ENCODE assay signal across 26 cellular contexts in the genomic region with DNA sequence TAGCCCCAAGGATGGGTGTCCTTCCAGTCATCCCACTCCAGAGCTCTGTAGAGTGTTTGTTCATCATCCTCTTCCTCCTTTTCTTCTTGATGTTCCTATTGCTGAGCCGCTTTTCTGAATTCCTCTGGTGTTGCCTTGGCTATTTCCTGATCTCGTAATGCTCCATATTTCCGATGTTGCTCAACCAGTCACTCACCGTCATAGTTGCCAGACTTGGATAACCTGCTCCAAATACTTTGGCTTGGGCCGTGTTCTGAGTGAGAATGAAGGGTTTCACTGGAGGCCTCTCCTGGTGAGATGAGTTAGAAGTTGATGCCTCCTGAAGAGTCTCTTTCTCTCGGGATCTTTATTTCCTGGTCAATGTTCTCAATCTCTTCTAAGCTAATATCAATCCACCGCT. TPM values are rescaled to one million over a fixed set of nuclear protein-coding genes. Genes with fewer than 3 reads are reported as not detected.
DNase-seq lines count a peak whose midpoint lies in the region; ATAC-seq, FAIRE-seq and TF ChIP-seq lines count a peak whose summit lies in the region.
"Had no signal": no experiment of that assay in that cellular context is flagged by ENCODE, and none has a peak within 500 bp of the region (broad histone marks: within the 10 kb centered on the region; RNA-seq: fewer than 3 reads in every experiment).

No MANE protein-coding gene starts in this region.

- no peaks in the 10 kb centered on the region for H3K79me2 ChIP-seq in PC-9 (ENCODE audit: low read depth)

- peak overlapping the region; percentile 91 for H3K27ac ChIP-seq in PC-9
- H3K27ac ChIP-seq in esophagus muscularis mucosa (replicated peaks in 1 of 4), result no peak overlapping the region
- no peak overlapping the region for H3K27ac ChIP-seq in pancreas
- H3K27ac ChIP-seq: A549; BLaER1 treated with 17β-estradiol and CSF1 and Interleukin-3, amounts not matched to agents 10 nM and 100 nM had no signal

- BruUV-seq in PC-9 (replicated peaks; lab: Mats Ljungman, UMichigan), result no TSS peak

- H4K20me1 ChIP-seq in PC-9 (ENCODE audit: insufficient read depth), result no peaks in the 10 kb centered on the region
- H4K20me1 ChIP-seq: BLaER1 treated with 17β-estradiol and CSF1 and Interleukin-3, amounts not matched to agents 10 nM and 100 nM had no signal

- CTCF ChIA-PET in PC-9 (lab: Charles Lee), result interaction anchor here (0.6 kb wide), 1 partner anchor 35 kb away, joined by 5 read pairs; no protein-coding TSS in a partner anchor

- no peaks in the 10 kb centered on the region for H3K27me3 ChIP-seq in PC-9 (ENCODE audit: insufficient read depth, low read depth)
- no peaks in the 10 kb centered on the region for H3K27me3 ChIP-seq in bronchial epithelial cell (ENCODE audit: control insufficient read depth, insufficient read depth, low read length)
- H3K27me3 ChIP-seq in esophagus muscularis mucosa, result no peaks in the 10 kb centered on the region
- H3K27me3 ChIP-seq in pancreas, result no peaks in the 10 kb centered on the region
- H3K27me3 ChIP-seq: BE2C; BLaER1 treated with 17β-estradiol and CSF1 and Interleukin-3, amounts not matched to agents 10 nM and 100 nM had no signal

- H3K9me3 Mint-ChIP-seq in IgD-negative memory B cell (no peaks in the 10 kb centered on the region), endothelial cell (ENCODE audit: unreplicated experiment) (no peaks in the 10 kb centered on the region)
- H3K9me3 Mint-ChIP-seq in activated CD4-positive, alpha-beta T cell treated with anti-CD3 and anti-CD28 coated beads, Interleukin-2, amount 10 ng/mL, durations not matched to agents 24 days and 14 days, result no peaks in the 10 kb centered on the region
- H3K9me3 Mint-ChIP-seq: CD4-positive, alpha-beta T cell; CD8-positive, alpha-beta memory T cell; HFFc6 had no signal

- no peak for TF ChIP-seq EP300 in esophagus muscularis mucosa (IDR thresholded peaks at IDR 0.05)

- H2AFZ ChIP-seq in PC-9, result peak overlapping the region; percentile 97

- peaks cover 29% of the 10 kb centered on the region for H3K4me1 ChIP-seq in PC-9 (replicated peaks; ENCODE audit: insufficient read depth)
- H3K4me1 ChIP-seq in esophagus muscularis mucosa, result no peaks in the 10 kb centered on the region
- H3K4me1 ChIP-seq in pancreas, result no peaks in the 10 kb centered on the region
- H3K4me1 ChIP-seq: A549, BE2C, HAP-1 had no signal

- peak overlapping the region; percentile 57 for H3K4me3 ChIP-seq in PC-9
- no peak overlapping the region for H3K4me3 ChIP-seq in bronchial epithelial cell (ENCODE audit: low read depth, low read length)
- no peak overlapping the region for H3K4me3 ChIP-seq in esophagus muscularis mucosa
- H3K4me3 ChIP-seq in pancreas, result no peak overlapping the region
- H3K4me3 ChIP-seq: A549; BLaER1 treated with 17β-estradiol and CSF1 and Interleukin-3, amounts not matched to agents 10 nM and 100 nM; GM12878; HAP-1 had no signal

- H3K27me3 Mint-ChIP-seq in IgD-negative memory B cell, result peaks cover 7% of the 10 kb centered on the region
- H3K27me3 Mint-ChIP-seq in endothelial cell (ENCODE audit: unreplicated experiment), result peaks cover 2% of the 10 kb centered on the region
- peaks cover 21% of the 10 kb centered on the region for H3K27me3 Mint-ChIP-seq in activated CD4-positive, alpha-beta T cell treated with anti-CD3 and anti-CD28 coated beads, Interleukin-2, amount 10 ng/mL, durations not matched to agents 24 days and 14 days

- WGBS in esophagus muscularis mucosa, result 91% methylated on average over 7 of the region's 7 CpGs
- 85 to 93% methylated on average over 7 of the region's 7 CpGs for WGBS in pancreas, 2 donors

- H3K27ac Mint-ChIP-seq in IgD-negative memory B cell (peak overlapping the region in 2 of 3 donors; percentile 1 to 3), endothelial cell (ENCODE audit: unreplicated experiment) (no peak overlapping the region)
- H3K27ac Mint-ChIP-seq in activated CD4-positive, alpha-beta T cell treated with anti-CD3 and anti-CD28 coated beads, Interleukin-2, amount 10 ng/mL, durations not matched to agents 24 days and 14 days, result no peak overlapping the region
- H3K27ac Mint-ChIP-seq: CD4-positive, alpha-beta T cell; HFFc6 had no signal

- H3K4me3 Mint-ChIP-seq in IgD-negative memory B cell, result no peak overlapping the region
- H3K4me3 Mint-ChIP-seq in endothelial cell (ENCODE audit: unreplicated experiment), result no peak overlapping the region
- H3K4me3 Mint-ChIP-seq in activated CD4-positive, alpha-beta T cell treated with anti-CD3 and anti-CD28 coated beads, Interleukin-2, amount 10 ng/mL, durations not matched to agents 24 days and 14 days, result no peak overlapping the region
- H3K4me3 Mint-ChIP-seq: CD14-positive monocyte; CD4-positive, alpha-beta T cell; CD8-positive, alpha-beta memory T cell; HFFc6 had no signal

- no peak for TF ChIP-seq POLR2A in esophagus muscularis mucosa (IDR thresholded peaks at IDR 0.05; ENCODE audit: low read depth)

- DNase-seq in PC-9 (peak; percentile 48 to 88), bronchial epithelial cell (ENCODE audit: low read depth) (no peak), esophagus muscularis mucosa (ENCODE audit: extremely low spot score) (peak; percentile 57), endothelial cell (ENCODE audit: low spot score) (no peak), pancreas (no peak)
- no peak for DNase-seq in activated CD4-positive, alpha-beta T cell treated with anti-CD3 and anti-CD28 coated beads, Interleukin-2, amount 10 ng/mL, durations not matched to agents 24 days and 14 days
- DNase-seq: 8988T; ACHN; AML-193; BE2C; CD4-positive, alpha-beta T cell; CD8-positive, alpha-beta memory T cell; DMS 273 treated with DMSO at 0.1 percent for 48 hours; EL; GDM1; GOT3; HFFc6 had no signal

- peak overlapping the region; percentile 95 for H3K4me2 ChIP-seq in PC-9
- H3K4me2 ChIP-seq: A549; BLaER1 treated with 17β-estradiol and CSF1 and Interleukin-3, amounts not matched to agents 10 nM and 100 nM had no signal

- H3K36me3 Mint-ChIP-seq in IgD-negative memory B cell, result peaks cover 2% of the 10 kb centered on the region
- no peaks in the 10 kb centered on the region for H3K36me3 Mint-ChIP-seq in endothelial cell (ENCODE audit: low read depth, unreplicated experiment)
- no peaks in the 10 kb centered on the region for H3K36me3 Mint-ChIP-seq in activated CD4-positive, alpha-beta T cell treated with anti-CD3 and anti-CD28 coated beads, Interleukin-2, amount 10 ng/mL, durations not matched to agents 24 days and 14 days (ENCODE audit: low read depth)
- H3K36me3 Mint-ChIP-seq: CD14-positive monocyte had no signal

- intact Hi-C loops in PC-9 (cut with micrococcal nuclease; ENCODE audit: unreplicated experiment) (loop anchor here (2.0 kb wide), 1 partner anchor 27 kb away; no protein-coding TSS in a partner anchor), esophagus muscularis mucosa (cut with DNase I) (no loop called here), pancreas (cut with DNase I) (no loop called here)
- intact Hi-C loops in activated CD4-positive, alpha-beta T cell treated with anti-CD3 and anti-CD28 coated beads, Interleukin-2, amount 10 ng/mL, durations not matched to agents 24 days and 14 days (cut with micrococcal nuclease), result no loop called here

- H3K9me3 ChIP-seq in PC-9 (ENCODE audit: insufficient read depth, low read depth), result no peaks in the 10 kb centered on the region
- no peaks in the 10 kb centered on the region for H3K9me3 ChIP-seq in esophagus muscularis mucosa
- H3K9me3 ChIP-seq in pancreas, result no peaks in the 10 kb centered on the region
- H3K9me3 ChIP-seq: A549, BE2C, HAP-1 had no signal

- FAIRE-seq in bronchial epithelial cell (lab: Jason Lieb, UNC) (peak; percentile 18), pancreas (lab: Jason Lieb, UNC) (no peak)
- FAIRE-seq: A549, D721Med, H54 had no signal

- ATAC-seq in pancreas (no peak), HG02884 (IDR thresholded peaks at IDR 0.05; ENCODE audit: unreplicated experiment) (no peak)
- ATAC-seq: A549, GM12878 had no signal

- POLR2A ChIA-PET in PC-9 (lab: Charles Lee; ENCODE audit: unreplicated experiment), result no interaction called here

- H3K4me1 Mint-ChIP-seq in IgD-negative memory B cell (peaks cover 5 to 12% (median 5%) of the 10 kb centered on the region in 3 donors), endothelial cell (ENCODE audit: unreplicated experiment) (no peaks in the 10 kb centered on the region)
- H3K4me1 Mint-ChIP-seq in activated CD4-positive, alpha-beta T cell treated with anti-CD3 and anti-CD28 coated beads, Interleukin-2, amount 10 ng/mL, durations not matched to agents 24 days and 14 days, result no peaks in the 10 kb centered on the region
- H3K4me1 Mint-ChIP-seq: CD14-positive monocyte had no signal

- TF ChIP-seq CTCF in PC-9 (conservative IDR thresholded peaks at IDR 0.05) (no peak), bronchial epithelial cell (IDR thresholded peaks at IDR 0.05; ENCODE audit: insufficient read depth, low read length, severe bottlenecking) (no peak), esophagus muscularis mucosa (IDR thresholded peaks at IDR 0.05) (no peak), endothelial cell (IDR thresholded peaks at IDR 0.05; ENCODE audit: unreplicated experiment) (no peak), pancreas (IDR thresholded peaks at IDR 0.05) (no peak)

- H3K36me3 ChIP-seq in PC-9 (ENCODE audit: low read depth) (no peaks in the 10 kb centered on the region), bronchial epithelial cell (ENCODE audit: control insufficient read depth, insufficient read depth, low read length) (no peaks in the 10 kb centered on the region), esophagus muscularis mucosa (no peaks in the 10 kb centered on the region), pancreas (no peaks in the 10 kb centered on the region)
- H3K36me3 ChIP-seq: BE2C; BLaER1 treated with 17β-estradiol and CSF1 and Interleukin-3, amounts not matched to agents 10 nM and 100 nM; HAP-1 had no signal

- peaks cover 25% of the 10 kb centered on the region for H3F3A ChIP-seq in PC-9 (ENCODE audit: insufficient read depth, low read depth)

- no peaks in the 10 kb centered on the region for H3K9me2 ChIP-seq in PC-9 (ENCODE audit: insufficient read depth)

RNA-seq across cellular contexts. Expression of a gene that starts 27.8 kb away (rescaled TPM):
- polyA plus RNA-seq in IgD-negative memory B cell, result 233 TPM
- 165 and 221 TPM in 2 replicates for total RNA-seq in PC-9 (2021)
- total RNA-seq in bronchial epithelial cell, result 22.6 and 24.1 TPM in 2 replicates
- 10 to 100 TPM; 53.9 to 85.6 (median 69.0) TPM for total RNA-seq in esophagus muscularis mucosa
- total RNA-seq in endothelial cell (ENCODE audit: unreplicated experiment), result 353 TPM
- 481 and 492 TPM in 2 replicates for total RNA-seq in activated CD4-positive, alpha-beta T cell treated with anti-CD3 and anti-CD28 coated beads, Interleukin-2, amount 10 ng/mL, durations not matched to agents 24 days and 14 days
- total RNA-seq in pancreas, result 10 to 100 TPM; 52.7 to 92.0 (median 72.7) TPM
- 100 to 1,000 TPM in 1 of 2 donors, 10 to 100 TPM in 1; 93.7 to 131 TPM for polyA plus RNA-seq in pancreas

RNA-seq across cellular contexts. Expression of a gene that starts 28.7 kb away (rescaled TPM):
- polyA plus RNA-seq in IgD-negative memory B cell, result 256 TPM
- 179 and 193 TPM in 2 replicates for total RNA-seq in PC-9 (2021)
- 95.9 and 141 TPM in 2 replicates for total RNA-seq in bronchial epithelial cell
- 100 to 1,000 TPM; 135 to 227 (median 154) TPM for total RNA-seq in esophagus muscularis mucosa
- 374 TPM for total RNA-seq in endothelial cell (ENCODE audit: unreplicated experiment)
- total RNA-seq in activated CD4-positive, alpha-beta T cell treated with anti-CD3 and anti-CD28 coated beads, Interleukin-2, amount 10 ng/mL, durations not matched to agents 24 days and 14 days, result 488 and 490 TPM in 2 replicates
- total RNA-seq in pancreas, result 100 to 1,000 TPM in 2 of 6 donors, 10 to 100 TPM in 4; 56.6 to 134 (median 92.5) TPM
- polyA plus RNA-seq in pancreas, result 100 to 1,000 TPM; 122 to 210 TPM

RNA-seq across cellular contexts. Expression of a gene that starts 28.8 kb away (rescaled TPM):
- 37.3 TPM for polyA plus RNA-seq in IgD-negative memory B cell
- 19.8 and 22.3 TPM in 2 replicates for total RNA-seq in PC-9 (2021)
- total RNA-seq in bronchial epithelial cell, result 94.3 and 136 TPM in 2 replicates
- 10 to 100 TPM; 17.4 to 26.4 (median 22.4) TPM for total RNA-seq in esophagus muscularis mucosa
- total RNA-seq in endothelial cell (ENCODE audit: unreplicated experiment), result 37.1 TPM
- total RNA-seq in activated CD4-positive, alpha-beta T cell treated with anti-CD3 and anti-CD28 coated beads, Interleukin-2, amount 10 ng/mL, durations not matched to agents 24 days and 14 days, result 68.0 and 73.0 TPM in 2 replicates
- 10 to 100 TPM in 4 of 6 donors, 1 to 10 TPM in 2; 8.4 to 17.4 (median 13.6) TPM for total RNA-seq in pancreas
- polyA plus RNA-seq in pancreas, result 10 to 100 TPM; 21.2 to 24.4 TPM

Comparison
In these comparisons a context has a peak if more than half of its experiments do, and no peak if none do; other contexts are left out.
1. H3K27ac Mint-ChIP-seq: peak in IgD-negative memory B cell (2 of 3); none in endothelial cell (single experiment) and activated CD4-positive, alpha-beta T cell treated with anti-CD3 and anti-CD28 coated beads, Interleukin-2, amount 10 ng/mL, durations not matched to agents 24 days and 14 days (single experiment).
2. DNase-seq: peak in PC-9 (2 of 2) and esophagus muscularis mucosa (single experiment); none in bronchial epithelial cell (single experiment), endothelial cell (single experiment), activated CD4-positive, alpha-beta T cell treated with anti-CD3 and anti-CD28 coated beads, Interleukin-2, amount 10 ng/mL, durations not matched to agents 24 days and 14 days (single experiment) and pancreas (0 of 6).